Comparison of ENCODE assay signal across 7 cellular contexts in genomic region chr19:19475845-19476828, GRCh38. TPM values are rescaled to one million over a fixed set of nuclear protein-coding genes. Genes with fewer than 3 reads are reported as not detected.
DNase-seq lines count a peak whose midpoint lies in the region; ATAC-seq and TF ChIP-seq lines count a peak whose summit lies in the region.

No MANE protein-coding gene starts in this region.

- H3F3A ChIP-seq in PC-3 (ENCODE audit: low read length, unreplicated experiment): no peaks in the 10 kb centered on the region
- peaks cover 23% of the 10 kb centered on the region for H3F3A ChIP-seq in neural progenitor cell (ENCODE audit: low read depth)

- H3K9me2 ChIP-seq in PC-3 (replicated peaks; ENCODE audit: low read length): no peaks in the 10 kb centered on the region

- peaks cover 3% of the 10 kb centered on the region; the same call in 1 of the 2 replicates for H4K20me1 ChIP-seq in PC-3 (ENCODE audit: low read length)
- peaks cover 62% of the 10 kb centered on the region for H4K20me1 ChIP-seq in neural progenitor cell (ENCODE audit: low read depth)

- peaks cover 91% of the 10 kb centered on the region for H3K79me2 ChIP-seq in PC-3 (ENCODE audit: low read length)
- peaks cover 92% of the 10 kb centered on the region for H3K79me2 ChIP-seq in neural progenitor cell (ENCODE audit: low read depth)

- H3K4me1 ChIP-seq in PC-3 (ENCODE audit: insufficient read depth, low read length) (peaks cover 21% of the 10 kb centered on the region), endodermal cell (ENCODE audit: control insufficient read depth, insufficient read depth, low read length) (no peaks in the 10 kb centered on the region), neural progenitor cell (peaks cover 13% of the 10 kb centered on the region), aorta (ENCODE audit: control insufficient read depth in 1 of 2, insufficient read depth in 2 of 2, low read length in 2 of 2) (no peaks in the 10 kb centered on the region)

- POLR2A ChIA-PET in PC-3 (lab: Charles Lee; ENCODE audit: unreplicated experiment): no interaction called here

- intact Hi-C loops in PC-3 (cut with micrococcal nuclease) (loop anchor here (5.0 kb wide), 1 partner anchor 114 kb away; no protein-coding TSS in a partner anchor), aorta (cut with DNase I) (no loop called here)

- H2AFZ ChIP-seq in PC-3 (ENCODE audit: low read length) (no peak overlapping the region), neural progenitor cell (replicated peaks) (no peak overlapping the region)

- 0 out of 2 replicates have a peak, but pooled peaks have one; percentile 15 for TF ChIP-seq CTCF in GM12874 (IDR thresholded peaks at IDR 0.05; ENCODE audit: insufficient read depth, low read depth, low read length)
- peak; percentile 59 for TF ChIP-seq CTCF in PC-3 (conservative IDR thresholded peaks at IDR 0.05; ENCODE audit: low read depth, low read length)
- TF ChIP-seq CTCF in endodermal cell (conservative IDR thresholded peaks at IDR 0.05): peak; percentile 78
- TF ChIP-seq CTCF in neural progenitor cell (IDR thresholded peaks at IDR 0.05): peak; percentile 56

- H3K4me3 ChIP-seq in PC-3 (ENCODE audit: low read length) (no peak overlapping the region), endodermal cell (ENCODE audit: low read length) (no peak overlapping the region), neural progenitor cell (no peak overlapping the region), aorta (ENCODE audit: low read length in 2 of 2) (no peak overlapping the region)

- WGBS in endodermal cell (ENCODE audit: insufficient coverage in 1 of 2, insufficient read length in 1 of 2), 2 experiments: 77 to 83% methylated on average over 17 to 19 of the region's 19 CpGs
- WGBS in aorta, 2 donors: 79 to 80% methylated on average over 19 of the region's 19 CpGs

- peak; percentile 23; the same call in 1 of the 2 replicates for ATAC-seq in PC-3
- ATAC-seq in HG02885 (IDR thresholded peaks at IDR 0.05; ENCODE audit: poor library complexity, unreplicated experiment): no peak
- no peak for ATAC-seq in aorta (ENCODE audit: low FRiP score)

- H3K27ac Mint-ChIP-seq in endodermal cell (peak overlapping the region; percentile 64), neural progenitor cell (peak overlapping the region; percentile 90)

- no peak overlapping the region for H3K4me3 Mint-ChIP-seq in endodermal cell
- H3K4me3 Mint-ChIP-seq in neural progenitor cell: peak overlapping the region; percentile 74

- H3K4me1 Mint-ChIP-seq in endodermal cell (peaks cover 11% of the 10 kb centered on the region), neural progenitor cell (peaks cover 21% of the 10 kb centered on the region)

- H3K27me3 Mint-ChIP-seq in endodermal cell (ENCODE audit: insufficient read depth) (no peaks in the 10 kb centered on the region), neural progenitor cell (ENCODE audit: insufficient read depth, low read depth) (peaks cover 4% of the 10 kb centered on the region)

- no peak overlapping the region for H3K27ac ChIP-seq in PC-3 (ENCODE audit: low read length)
- H3K27ac ChIP-seq in endodermal cell (ENCODE audit: low read depth, low read length): peak overlapping the region; percentile 55
- H3K27ac ChIP-seq in neural progenitor cell: no peak overlapping the region
- H3K27ac ChIP-seq in aorta (ENCODE audit: low read depth in 1 of 2, low read length in 2 of 2): no peak overlapping the region

- H3K36me3 Mint-ChIP-seq in endodermal cell (ENCODE audit: low read depth) (peaks cover 26% of the 10 kb centered on the region), neural progenitor cell (peaks cover 14% of the 10 kb centered on the region)

- no peak overlapping the region for H3K9ac ChIP-seq in PC-3 (ENCODE audit: low read length)
- no peak overlapping the region for H3K9ac ChIP-seq in endodermal cell (ENCODE audit: extremely low read depth, low read length, poor library complexity, severe bottlenecking)
- H3K9ac ChIP-seq in neural progenitor cell: no peak overlapping the region

- H3K9me3 ChIP-seq in PC-3 (ENCODE audit: low read length) (no peaks in the 10 kb centered on the region), endodermal cell (ENCODE audit: control insufficient read depth, low read length) (no peaks in the 10 kb centered on the region), neural progenitor cell (ENCODE audit: low read depth) (no peaks in the 10 kb centered on the region), aorta (ENCODE audit: control insufficient read depth, low read length) (no peaks in the 10 kb centered on the region)

- no TSS peak for BruUV-seq in PC-3 (replicated peaks; lab: Mats Ljungman, UMichigan)

- H3K27me3 ChIP-seq in PC-3 (ENCODE audit: low read length) (no peaks in the 10 kb centered on the region), endodermal cell (ENCODE audit: control insufficient read depth, insufficient read depth, low read length, poor library complexity, severe bottlenecking) (no peaks in the 10 kb centered on the region), neural progenitor cell (no peaks in the 10 kb centered on the region), aorta (ENCODE audit: control insufficient read depth in 1 of 2, insufficient read depth in 2 of 2, low read length in 1 of 2) (no peaks in the 10 kb centered on the region)

- H3K36me3 ChIP-seq in PC-3 (ENCODE audit: low read depth, low read length): peaks cover 18% of the 10 kb centered on the region
- H3K36me3 ChIP-seq in endodermal cell (ENCODE audit: control insufficient read depth, insufficient read depth, low read length): peaks cover 42% of the 10 kb centered on the region
- no peaks in the 10 kb centered on the region for H3K36me3 ChIP-seq in neural progenitor cell
- no peaks in the 10 kb centered on the region for H3K36me3 ChIP-seq in aorta (ENCODE audit: control insufficient read depth in 1 of 2, insufficient read depth in 2 of 2, low read length in 1 of 2)

- CTCF ChIA-PET in PC-3 (lab: Charles Lee): interaction anchor here (0.5 to 1.0 kb wide), 2 partner anchors 73 to 103 kb away, joined by 3 read pairs; no protein-coding TSS in a partner anchor

- H3K9me3 Mint-ChIP-seq in endodermal cell: no peaks in the 10 kb centered on the region
- H3K9me3 Mint-ChIP-seq in neural progenitor cell: no peaks in the 10 kb centered on the region

- DNase-seq in PC-3 (peak; percentile 36), endodermal cell (peak; percentile 81), neural progenitor cell (ENCODE audit: low spot score) (peak; percentile 60), NCI-H446 (lab: John Stamatoyannopoulos, UW) (no peak), aorta (no peak)

- no peak overlapping the region for H3K4me2 ChIP-seq in PC-3 (ENCODE audit: low read length)
- peak overlapping the region; percentile 43 for H3K4me2 ChIP-seq in neural progenitor cell

RNA-seq across cellular contexts. Expression of gene TSSK6, which starts 39.2 kb away (rescaled TPM):
- total RNA-seq in PC-3 (2014; rRNA removed): 4.5 and 4.9 TPM in 2 replicates
- 1 to 10 TPM; 2.9 to 5.0 TPM for total RNA-seq in endodermal cell
- 3.5 TPM for polyA plus RNA-seq in endodermal cell (2013, experiment 1 of 2)
- polyA plus RNA-seq in endodermal cell (2013, experiment 2 of 2): 2.5 TPM
- 4.6 and 7.0 TPM in 2 replicates for total RNA-seq in neural progenitor cell (ENCODE audit: low replicate concordance)
- total RNA-seq in aorta: 1 to 10 TPM in 1 of 2 donors, under 1 TPM in 1; 0.84 to 1.2 TPM
- 1 to 10 TPM in 1 of 2 donors, under 1 TPM in 1; 0.50 to 1.3 TPM for polyA plus RNA-seq in aorta

RNA-seq across cellular contexts. Expression of gene NDUFA13, which starts 39.9 kb away (rescaled TPM):
- total RNA-seq in PC-3 (2014; rRNA removed) (380 and 481 TPM in 2 replicates), endodermal cell (100 to 1,000 TPM; 408 to 446 TPM), neural progenitor cell (ENCODE audit: low replicate concordance) (78.6 and 108 TPM in 2 replicates), aorta (100 to 1,000 TPM; 183 to 208 TPM)
- 206 TPM for polyA plus RNA-seq in endodermal cell (2013, experiment 1 of 2)
- polyA plus RNA-seq in endodermal cell (2013, experiment 2 of 2): 187 TPM
- polyA plus RNA-seq in aorta: 100 to 1,000 TPM; 249 to 307 TPM

RNA-seq across cellular contexts. Expression of gene YJEFN3, which starts 52.6 kb away (rescaled TPM):
- 6.5 and 8.1 TPM in 2 replicates for total RNA-seq in PC-3 (2014; rRNA removed)
- 10 to 100 TPM in 1 of 2 donors, 1 to 10 TPM in 1; 7.3 to 12.6 TPM for total RNA-seq in endodermal cell
- 9.3 TPM for polyA plus RNA-seq in endodermal cell (2013, experiment 1 of 2)
- 7.2 TPM for polyA plus RNA-seq in endodermal cell (2013, experiment 2 of 2)
- 2.6 and 5.1 TPM in 2 replicates for total RNA-seq in neural progenitor cell (ENCODE audit: low replicate concordance)
- total RNA-seq in aorta: 1 to 10 TPM; 3.8 to 7.2 TPM
- polyA plus RNA-seq in aorta: 10 to 100 TPM in 1 of 2 donors, under 1 TPM in 1; 0.75 to 60.1 TPM

Comparison
In these comparisons a context has a peak if more than half of its experiments do, and no peak if none do; other contexts are left out.
1. CTCF ChIP-seq: peak in every context shown above with its lines; median percentile 78 in endodermal cell; 59 in PC-3; 56 in neural progenitor cell; 15 in GM12874.
2. DNase-seq: peak in PC-3 (single experiment), endodermal cell (single experiment) and neural progenitor cell (single experiment); none in NCI-H446 (0 of 2) and aorta (0 of 2).